ENCODE assay signal across 20 cellular contexts in genomic region chr2:20487030-20487391, GRCh38. TPM values are rescaled to one million over a fixed set of nuclear protein-coding genes. Genes with fewer than 3 reads are reported as not detected.
DNase-seq lines count a peak whose midpoint lies in the region; ATAC-seq, FAIRE-seq and TF ChIP-seq lines count a peak whose summit lies in the region.
"Had no signal": no experiment of that assay in that cellular context is flagged by ENCODE, and none has a peak within 500 bp of the region (broad histone marks: within the 10 kb centered on the region; RNA-seq: fewer than 3 reads in every experiment).

No MANE protein-coding gene starts in this region.

- no peak overlapping the region for H2BK5ac ChIP-seq in H9 (ENCODE audit: insufficient read length, low read length)
- H2BK5ac ChIP-seq in mesenchymal stem cell (ENCODE audit: low read depth, low read length, poor library complexity, severe bottlenecking) = no peak overlapping the region

- H4K20me1 ChIP-seq in H9 (ENCODE audit: control insufficient read depth, insufficient read depth, insufficient read length) = no peaks in the 10 kb centered on the region
- H4K20me1 ChIP-seq in astrocyte (ENCODE audit: insufficient read depth, low read length) = no peaks in the 10 kb centered on the region

- H3K14ac ChIP-seq in H9 (ENCODE audit: insufficient read depth, low read length) (0 out of 2 replicates have a peak overlapping the region, but pooled peaks have one; percentile 17), mesenchymal stem cell (ENCODE audit: low read length in 2 of 2) (no peak overlapping the region)

- H2BK20ac ChIP-seq in H9 (ENCODE audit: low read depth, low read length, poor library complexity, severe bottlenecking) = no peak overlapping the region

- H4K8ac ChIP-seq in H9 (replicated peaks; ENCODE audit: insufficient read length, low read depth, low read length) = no peak overlapping the region
- H4K8ac ChIP-seq in mesenchymal stem cell (ENCODE audit: low read length) = no peak overlapping the region

- no peak overlapping the region for H2AFZ ChIP-seq in H9 (ENCODE audit: low read length)
- H2AFZ ChIP-seq in astrocyte (ENCODE audit: low read depth, low read length) = no peak overlapping the region
- H2AFZ ChIP-seq in mesenchymal stem cell (ENCODE audit: low read depth, low read length) = no peak overlapping the region

- no peak overlapping the region for H3K27ac ChIP-seq in H9 (ENCODE audit: insufficient read length, low read depth, low read length)
- no peak overlapping the region for H3K27ac ChIP-seq in astrocyte (ENCODE audit: low read depth, low read length)
- H3K27ac ChIP-seq in mesenchymal stem cell (ENCODE audit: low read length, poor library complexity, severe bottlenecking) = no peak overlapping the region
- no peak overlapping the region for H3K27ac ChIP-seq in stomach
- H3K27ac ChIP-seq: C4-2B had no signal

- H3K27ac Mint-ChIP-seq in H9 (no peak overlapping the region), astrocyte (ENCODE audit: unreplicated experiment) (peak overlapping the region; percentile 18), CD14-positive monocyte (no peak overlapping the region)
- no peak overlapping the region for H3K27ac Mint-ChIP-seq in activated T-helper 17 cell treated with anti-CD3 and anti-CD28 coated beads, Interleukin-2, amount 50 U/mL, for 72 hours

- no peaks in the 10 kb centered on the region for H3K23me2 ChIP-seq in H9 (ENCODE audit: insufficient read length, low read depth, low read length, poor library complexity, severe bottlenecking)

- intact Hi-C loops in stomach (cut with DNase I; ENCODE audit: low total_unique reads) (no loop called here), CD14-positive monocyte (cut with micrococcal nuclease) (no loop called here)

- H3K4ac ChIP-seq in H9 (ENCODE audit: low read depth, low read length) (no peak overlapping the region), mesenchymal stem cell (ENCODE audit: low read depth in 1 of 2, low read length in 2 of 2) (no peak overlapping the region)

- H3K27me3 Mint-ChIP-seq in H9 (ENCODE audit: low read depth) (peaks cover 55% of the 10 kb centered on the region), astrocyte (ENCODE audit: low read depth, unreplicated experiment) (peaks cover 8% of the 10 kb centered on the region), CD14-positive monocyte (ENCODE audit: low read depth in 3 of 3) (peaks cover 6 to 13% (median 12%) of the 10 kb centered on the region in 3 donors)
- no peaks in the 10 kb centered on the region for H3K27me3 Mint-ChIP-seq in activated T-helper 17 cell treated with anti-CD3 and anti-CD28 coated beads, Interleukin-2, amount 50 U/mL, for 72 hours

- H3K4me3 ChIP-seq in astrocyte (ENCODE audit: insufficient read depth, low read depth, low read length) (no peak overlapping the region), mesenchymal stem cell (ENCODE audit: insufficient read depth in 1 of 2, low read depth in 1 of 2, low read length in 2 of 2) (no peak overlapping the region), stomach (no peak overlapping the region)

- H3K27me3 ChIP-seq in H9 (ENCODE audit: insufficient read depth, low read length) (no peaks in the 10 kb centered on the region), astrocyte (ENCODE audit: insufficient read depth, low read length) (no peaks in the 10 kb centered on the region), mesenchymal stem cell (ENCODE audit: control insufficient read depth in 1 of 2, insufficient read depth in 1 of 2, low read length in 2 of 2) (peaks cover 0 to 9% of the 10 kb centered on the region in 2 experiments), stomach (no peaks in the 10 kb centered on the region)

- TF ChIP-seq CTCF in H9 (conservative IDR thresholded peaks at IDR 0.05) = no peak
- TF ChIP-seq CTCF in astrocyte (IDR thresholded peaks at IDR 0.05; ENCODE audit: insufficient read depth, low read depth, low read length) = no peak
- TF ChIP-seq CTCF in stomach (IDR thresholded peaks at IDR 0.05) = no peak
- no peak for TF ChIP-seq CTCF in CD14-positive monocyte (IDR thresholded peaks at IDR 0.05)

- H3K23ac ChIP-seq in H9 (ENCODE audit: insufficient read length, low read depth, low read length) (no peak overlapping the region), mesenchymal stem cell (ENCODE audit: low read length in 2 of 2) (no peak overlapping the region)

- H3K79me2 ChIP-seq in H9 (ENCODE audit: insufficient read depth, low read length) (no peaks in the 10 kb centered on the region), astrocyte (ENCODE audit: insufficient read depth, low read length) (no peaks in the 10 kb centered on the region)

- H2AK5ac ChIP-seq in H9 (ENCODE audit: insufficient read length, low read length) (no peak overlapping the region), mesenchymal stem cell (ENCODE audit: low read length, severe bottlenecking) (peak overlapping the region; percentile 43)

- H3K36me3 Mint-ChIP-seq in H9 (ENCODE audit: insufficient read depth in 1 of 3, low read depth in 3 of 3) (no peaks in the 10 kb centered on the region), astrocyte (ENCODE audit: low read depth, unreplicated experiment) (no peaks in the 10 kb centered on the region), CD14-positive monocyte (no peaks in the 10 kb centered on the region)
- no peaks in the 10 kb centered on the region for H3K36me3 Mint-ChIP-seq in activated T-helper 17 cell treated with anti-CD3 and anti-CD28 coated beads, Interleukin-2, amount 50 U/mL, for 72 hours (ENCODE audit: low read depth)

- H3K9me3 Mint-ChIP-seq in H9 (no peaks in the 10 kb centered on the region), astrocyte (ENCODE audit: unreplicated experiment) (no peaks in the 10 kb centered on the region), CD14-positive monocyte (no peaks in the 10 kb centered on the region)
- no peaks in the 10 kb centered on the region for H3K9me3 Mint-ChIP-seq in activated T-helper 17 cell treated with anti-CD3 and anti-CD28 coated beads, Interleukin-2, amount 50 U/mL, for 72 hours

- H3K4me1 Mint-ChIP-seq in H9 (peaks cover 30 to 34% of the 10 kb centered on the region in 2 experiments), astrocyte (ENCODE audit: low read depth, unreplicated experiment) (peaks cover 42% of the 10 kb centered on the region), CD14-positive monocyte (peaks cover 9% of the 10 kb centered on the region)
- no peaks in the 10 kb centered on the region for H3K4me1 Mint-ChIP-seq in activated T-helper 17 cell treated with anti-CD3 and anti-CD28 coated beads, Interleukin-2, amount 50 U/mL, for 72 hours

- no peak for ATAC-seq in HG02885 (IDR thresholded peaks at IDR 0.05; ENCODE audit: poor library complexity, unreplicated experiment)
- no peak for ATAC-seq in activated T-helper 17 cell treated with anti-CD3 and anti-CD28 coated beads, Interleukin-2, amount 50 U/mL, for 72 hours (replicated peaks)
- ATAC-seq: PC-3 had no signal

- TF ChIP-seq POLR2A in stomach (IDR thresholded peaks at IDR 0.05) = no peak

- H3K4me2 ChIP-seq in H9 (ENCODE audit: insufficient read depth, insufficient read length, low read length) (no peak overlapping the region), astrocyte (ENCODE audit: low read length) (no peak overlapping the region), mesenchymal stem cell (ENCODE audit: low read length, poor library complexity, severe bottlenecking) (no peak overlapping the region)

- no peaks in the 10 kb centered on the region for H3K79me1 ChIP-seq in H9 (ENCODE audit: insufficient read depth, low read depth, low read length, poor library complexity, severe bottlenecking)
- no peaks in the 10 kb centered on the region for H3K79me1 ChIP-seq in mesenchymal stem cell (replicated peaks; ENCODE audit: low read length, poor library complexity, severe bottlenecking)

- FAIRE-seq in astrocyte (lab: Jason Lieb, UNC) = no peak

- no peak overlapping the region for H3K56ac ChIP-seq in H9 (ENCODE audit: insufficient read length, low read depth, low read length)

- no peak overlapping the region for H2BK120ac ChIP-seq in H9 (ENCODE audit: low read depth, low read length, poor library complexity, severe bottlenecking)
- H2BK120ac ChIP-seq in mesenchymal stem cell (ENCODE audit: low read depth, low read length) = no peak overlapping the region

- H2BK15ac ChIP-seq in H9 (ENCODE audit: low read depth, low read length) = no peak overlapping the region
- H2BK15ac ChIP-seq in mesenchymal stem cell (ENCODE audit: low read depth, poor library complexity, severe bottlenecking) = no peak overlapping the region

- H4K91ac ChIP-seq in H9 (ENCODE audit: insufficient read length, low read depth, low read length) = no peak overlapping the region
- no peak overlapping the region for H4K91ac ChIP-seq in mesenchymal stem cell (ENCODE audit: low read length)

- H3K36me3 ChIP-seq in astrocyte (ENCODE audit: insufficient read depth, low read length) (no peaks in the 10 kb centered on the region), mesenchymal stem cell (ENCODE audit: control insufficient read depth in 1 of 2, insufficient read depth in 2 of 2, low read depth in 1 of 2, low read length in 2 of 2) (no peaks in the 10 kb centered on the region), stomach (no peaks in the 10 kb centered on the region)

- DNase-seq in H9 = no peak
- no peak for DNase-seq in astrocyte (ENCODE audit: low read depth)
- no peak for DNase-seq in mesenchymal stem cell
- DNase-seq in stomach = peak; percentile 22
- DNase-seq in CD14-positive monocyte (ENCODE audit: low spot score) = no peak
- DNase-seq: ACHN, DMS79 treated with DMSO at 0.1 percent for 48 hours, GOT3, KG1, MV-4-11, NCI-H1694 treated with DMSO at 0.1 percent for 48 hours, NCI-H2107, NCI-H2227 treated with DMSO at 0.1 percent for 48 hours, NCI-H510A treated with DMSO at 0.1 percent for 48 hours, PC-3, RPMI8226, SHP77 treated with DMSO at 0.1 percent for 48 hours had no signal

- H3K4me1 ChIP-seq in H9 (ENCODE audit: insufficient read depth, low read length) (peaks cover 2% of the 10 kb centered on the region; the same call in 1 of the 2 replicates), astrocyte (ENCODE audit: insufficient read depth, low read length) (peaks cover 42% of the 10 kb centered on the region), mesenchymal stem cell (ENCODE audit: control insufficient read depth, insufficient read depth, low read depth, low read length) (peaks cover 39% of the 10 kb centered on the region), stomach (peaks cover 0 to 33% (median 11%) of the 10 kb centered on the region in 4 donors)

- TF ChIP-seq EP300 in stomach (IDR thresholded peaks at IDR 0.05) = no peak

- H3K4me3 Mint-ChIP-seq in H9 = no peak overlapping the region
- H3K4me3 Mint-ChIP-seq in astrocyte (ENCODE audit: unreplicated experiment) = no peak overlapping the region
- no peak overlapping the region for H3K4me3 Mint-ChIP-seq in activated T-helper 17 cell treated with anti-CD3 and anti-CD28 coated beads, Interleukin-2, amount 50 U/mL, for 72 hours
- no peak overlapping the region for H3K4me3 Mint-ChIP-seq in CD14-positive monocyte

- H3K9me3 ChIP-seq in H9 (ENCODE audit: control insufficient read depth, low read depth, low read length) = no peaks in the 10 kb centered on the region
- no peaks in the 10 kb centered on the region for H3K9me3 ChIP-seq in astrocyte (ENCODE audit: insufficient read depth, low read depth, low read length)
- no peaks in the 10 kb centered on the region for H3K9me3 ChIP-seq in mesenchymal stem cell (ENCODE audit: control insufficient read depth, low read length)
- H3K9me3 ChIP-seq in stomach = no peaks in the 10 kb centered on the region

- no peak overlapping the region for H4K5ac ChIP-seq in H9 (ENCODE audit: insufficient read length, low read depth, low read length)

- H2BK12ac ChIP-seq in H9 (ENCODE audit: insufficient read length, low read depth, low read length) (no peak overlapping the region), mesenchymal stem cell (ENCODE audit: low read length in 2 of 2) (no peak overlapping the region)

- WGBS in H9 (ENCODE audit: extremely low coverage, insufficient read length, low lambda C conversion rate) = no CpG with 5 or more reads among the region's 3 CpGs
- WGBS in mesenchymal stem cell = 66% methylated on average over 3 of the region's 3 CpGs
- 72 to 100% (median 81%) methylated on average over 3 of the region's 3 CpGs for WGBS in stomach, 5 donors

- H3T11ph ChIP-seq in H9 (ENCODE audit: low read length) = no peak overlapping the region

- H3K9ac ChIP-seq in H9 (ENCODE audit: extremely low read depth, insufficient read length, low read length) (no peak overlapping the region), astrocyte (ENCODE audit: low read length) (no peak overlapping the region), mesenchymal stem cell (ENCODE audit: low read length) (no peak overlapping the region)

- H3K18ac ChIP-seq in H9 (ENCODE audit: insufficient read length, low read depth, low read length) (no peak overlapping the region), mesenchymal stem cell (ENCODE audit: low read depth in 1 of 2, low read length in 2 of 2) (no peak overlapping the region)

RNA-seq across cellular contexts. Expression of gene RHOB, which starts 40.1 kb away (rescaled TPM):
- 10.3 and 10.8 TPM in 2 replicates for total RNA-seq in H9 (2021)
- total RNA-seq in astrocyte = 161 and 173 TPM in 2 replicates
- polyA plus RNA-seq in mesenchymal stem cell (2013, experiment 1 of 2) = 126 TPM
- polyA plus RNA-seq in mesenchymal stem cell (2013, experiment 2 of 2) = 126 TPM
- total RNA-seq in stomach = 1,000 to 10,000 TPM in 1 of 5 donors, 100 to 1,000 TPM in 4; 353 to 1,146 (median 607) TPM
- polyA plus RNA-seq in stomach = 100 to 1,000 TPM; 143 to 327 (median 145) TPM
- 10 to 100 TPM in 1 of 2 donors, 1 to 10 TPM in 1; 6.8 to 25.8 TPM for total RNA-seq in activated T-helper 17 cell treated with anti-CD3 and anti-CD28 coated beads, Interleukin-2, amount 50 U/mL, for 72 hours
- polyA plus RNA-seq in CD14-positive monocyte = 10 to 100 TPM; 43.3 to 66.3 TPM
